Comparison of ENCODE assay signal across 19 cellular contexts in genomic region chr7:50788393-50788792, GRCh38. TPM values are rescaled to one million over a fixed set of nuclear protein-coding genes. Genes with fewer than 3 reads are reported as not detected.
DNase-seq lines count a peak whose midpoint lies in the region; ATAC-seq and TF ChIP-seq lines count a peak whose summit lies in the region.
"Had no signal": no experiment of that assay in that cellular context is flagged by ENCODE, and none has a peak within 500 bp of the region (broad histone marks: within the 10 kb centered on the region; RNA-seq: fewer than 3 reads in every experiment).

No MANE protein-coding gene starts in this region.

- H3K4me2 ChIP-seq in BLaER1 treated with 17β-estradiol and CSF1 and Interleukin-3, amounts not matched to agents 10 nM and 100 nM = peak overlapping the region in 9 of 11 experiments; percentile 2 to 43 (median 30); a peak in 8 of 22 replicates
- H3K4me2 ChIP-seq in mammary epithelial cell (ENCODE audit: insufficient read depth, low read depth, low read length) = no peak overlapping the region
- H3K4me2 ChIP-seq: GM23338 had no signal

- H3K4me1 Mint-ChIP-seq in endodermal cell (peaks cover 34% of the 10 kb centered on the region), neural crest cell (peaks cover 63% of the 10 kb centered on the region)

- intact Hi-C loops in left lung (cut with DNase I) (no loop called here), mammary epithelial cell (cut with micrococcal nuclease) (no loop called here), left ventricle myocardium superior (cut with micrococcal nuclease) (no loop called here)

- H3K27me3 Mint-ChIP-seq in endodermal cell (ENCODE audit: insufficient read depth) (peaks cover 29% of the 10 kb centered on the region), neural crest cell (ENCODE audit: low read depth) (no peaks in the 10 kb centered on the region)

- H3K9me3 Mint-ChIP-seq in endodermal cell (peaks cover 22% of the 10 kb centered on the region), neural crest cell (no peaks in the 10 kb centered on the region)

- peaks cover 27 to 43% (median 37%) of the 10 kb centered on the region in 10 experiments for H3K4me1 ChIP-seq in BLaER1 treated with 17β-estradiol and CSF1 and Interleukin-3, amounts not matched to agents 10 nM and 100 nM
- H3K4me1 ChIP-seq in endodermal cell (ENCODE audit: control insufficient read depth, insufficient read depth, low read length) (peaks cover 5% of the 10 kb centered on the region), left lung (peaks cover 4 to 31% of the 10 kb centered on the region in 2 donors), mammary epithelial cell (ENCODE audit: insufficient read depth, low read length) (no peaks in the 10 kb centered on the region)
- H3K4me1 ChIP-seq: BE2C had no signal

- peaks cover 16 to 48% (median 28%) of the 10 kb centered on the region in 11 experiments for H3K9me3 ChIP-seq in BLaER1 treated with 17β-estradiol and CSF1 and Interleukin-3, amounts not matched to agents 10 nM and 100 nM (replicated peaks in 1 of 11)
- peaks cover 14% of the 10 kb centered on the region for H3K9me3 ChIP-seq in endodermal cell (ENCODE audit: control insufficient read depth, low read length)
- no peaks in the 10 kb centered on the region for H3K9me3 ChIP-seq in left lung
- peaks cover 12% of the 10 kb centered on the region for H3K9me3 ChIP-seq in mammary epithelial cell (replicated peaks; ENCODE audit: insufficient read depth, low read length)
- H3K9me3 ChIP-seq: BE2C had no signal

- DNase-seq in DMS 273 (lab: John Stamatoyannopoulos, UW; ENCODE audit: unreplicated experiment) (peak; percentile 28), DMS 273 treated with DMSO at 0.1 percent for 48 hours (lab: John Stamatoyannopoulos, UW) (no peak), endodermal cell (no peak), neural crest cell (ENCODE audit: low read depth, low spot score) (no peak), left lung (no peak), mammary epithelial cell (no peak), left ventricle myocardium superior (no peak)
- DNase-seq: BE2C; C1 segment of cervical spinal cord; Calu3; CD4-positive, alpha-beta memory T cell; COR-L47; DND-41; H9; HFFc6 had no signal

- dilution Hi-C loops in mammary epithelial cell (cut with HindIII; ENCODE audit: low sequenced_read_pairs) = no loop called here

- no peaks in the 10 kb centered on the region for H3K27me3 ChIP-seq in BLaER1 treated with 17β-estradiol and CSF1 and Interleukin-3, amounts not matched to agents 10 nM and 100 nM
- no peaks in the 10 kb centered on the region for H3K27me3 ChIP-seq in endodermal cell (ENCODE audit: control insufficient read depth, insufficient read depth, low read length, poor library complexity, severe bottlenecking)
- H3K27me3 ChIP-seq in left lung = no peaks in the 10 kb centered on the region
- peaks cover 6% of the 10 kb centered on the region for H3K27me3 ChIP-seq in mammary epithelial cell (ENCODE audit: insufficient read depth, low read length)

- peaks cover 7 to 56% (median 39%) of the 10 kb centered on the region in 11 experiments; a peak in 21 of 22 replicates for H3K36me3 ChIP-seq in BLaER1 treated with 17β-estradiol and CSF1 and Interleukin-3, amounts not matched to agents 10 nM and 100 nM
- H3K36me3 ChIP-seq in endodermal cell (ENCODE audit: control insufficient read depth, insufficient read depth, low read length) = peaks cover 37% of the 10 kb centered on the region
- no peaks in the 10 kb centered on the region for H3K36me3 ChIP-seq in left lung
- H3K36me3 ChIP-seq in mammary epithelial cell (ENCODE audit: insufficient read depth, low read length) = no peaks in the 10 kb centered on the region
- H3K36me3 ChIP-seq: BE2C had no signal

- no peak overlapping the region for H3K27ac ChIP-seq in BLaER1 treated with 17β-estradiol and CSF1 and Interleukin-3, amounts not matched to agents 10 nM and 100 nM
- H3K27ac ChIP-seq in endodermal cell (ENCODE audit: low read depth, low read length) (no peak overlapping the region), left lung (no peak overlapping the region), mammary epithelial cell (ENCODE audit: insufficient read depth, low read depth, low read length) (no peak overlapping the region)
- H3K27ac ChIP-seq: 22Rv1 had no signal

- H3K9ac ChIP-seq in BLaER1 treated with 17β-estradiol and CSF1 and Interleukin-3, amounts not matched to agents 10 nM and 100 nM = no peak overlapping the region
- H3K9ac ChIP-seq in endodermal cell (ENCODE audit: extremely low read depth, low read length, poor library complexity, severe bottlenecking) (no peak overlapping the region), mammary epithelial cell (ENCODE audit: insufficient read depth, low read length) (no peak overlapping the region)

- no peak overlapping the region for H2AFZ ChIP-seq in mammary epithelial cell (ENCODE audit: low read depth, low read length)
- H2AFZ ChIP-seq: GM23338 had no signal

- H3K36me3 Mint-ChIP-seq in endodermal cell (ENCODE audit: low read depth) (peaks cover 32% of the 10 kb centered on the region), neural crest cell (ENCODE audit: low read depth) (peaks cover 22% of the 10 kb centered on the region)

- BruUV-seq in mammary epithelial cell (replicated peaks; lab: Mats Ljungman, UMichigan) = no TSS peak

- CTCF ChIA-PET in mammary epithelial cell (lab: Charles Lee; ENCODE audit: low non-redundant PET) = no interaction called here

- H3K4me3 ChIP-seq in BLaER1 treated with 17β-estradiol and CSF1 and Interleukin-3, amounts not matched to agents 10 nM and 100 nM = no peak overlapping the region; a peak in 1 of 20 replicates
- H3K4me3 ChIP-seq in endodermal cell (ENCODE audit: low read length) = peak overlapping the region; percentile 97
- H3K4me3 ChIP-seq in left lung = no peak overlapping the region
- no peak overlapping the region for H3K4me3 ChIP-seq in mammary epithelial cell (replicated peaks in 1 of 3; ENCODE audit: insufficient read depth in 1 of 3, low read depth in 2 of 3, low read length in 3 of 3)
- H3K4me3 ChIP-seq: GM23338 had no signal

- ATAC-seq in left lung (no peak), left ventricle myocardium superior (no peak)
- ATAC-seq: GM23338, HCT116 had no signal

- no peak overlapping the region for H3K4me3 Mint-ChIP-seq in endodermal cell
- H3K4me3 Mint-ChIP-seq in neural crest cell = peak overlapping the region; percentile 59
- H3K4me3 Mint-ChIP-seq: GM23338, H9, HFFc6 had no signal

- H3K27ac Mint-ChIP-seq in endodermal cell = no peak overlapping the region
- no peak overlapping the region for H3K27ac Mint-ChIP-seq in neural crest cell (ENCODE audit: unreplicated experiment)
- H3K27ac Mint-ChIP-seq: CD4-positive, alpha-beta memory T cell; GM23338; H9; HFFc6 had no signal

- TF ChIP-seq CTCF in endodermal cell (conservative IDR thresholded peaks at IDR 0.05) = no peak
- TF ChIP-seq CTCF in neural crest cell (conservative IDR thresholded peaks at IDR 0.05) = no peak
- TF ChIP-seq CTCF in left lung (IDR thresholded peaks at IDR 0.05) = no peak
- TF ChIP-seq CTCF in mammary epithelial cell (conservative IDR thresholded peaks at IDR 0.05 in 1 of 2, IDR thresholded peaks at IDR 0.05 in 1 of 2; ENCODE audit: extremely low read depth in 1 of 2, insufficient read depth in 1 of 2, low read depth in 1 of 2, low read length in 2 of 2) = no peak

- in situ Hi-C loops in mammary epithelial cell (cut with MboI; ENCODE audit: low sequenced_read_pairs in 2 of 2) = no loop called here

- H4K20me1 ChIP-seq in BLaER1 treated with 17β-estradiol and CSF1 and Interleukin-3, amounts not matched to agents 10 nM and 100 nM = peaks cover 53 to 96% (median 85%) of the 10 kb centered on the region in 11 experiments; a peak in 21 of 22 replicates
- peaks cover 2% of the 10 kb centered on the region for H4K20me1 ChIP-seq in mammary epithelial cell (ENCODE audit: insufficient read depth, low read length)

- 94 to 98% methylated on average over 3 to 5 of the region's 5 CpGs for WGBS in endodermal cell (ENCODE audit: insufficient coverage in 1 of 2, insufficient read length in 1 of 2), 2 experiments
- 72% methylated on average over 5 of the region's 5 CpGs for WGBS in mammary epithelial cell (ENCODE audit: low coverage, missing lambda C conversion rate)

- peaks cover 20% of the 10 kb centered on the region for H3K79me2 ChIP-seq in mammary epithelial cell (ENCODE audit: insufficient read depth, low read length)

RNA-seq across cellular contexts. Expression of gene GRB10, which starts 5.7 kb away (rescaled TPM):
- 10 to 100 TPM; 71.9 to 97.5 TPM for total RNA-seq in endodermal cell
- polyA plus RNA-seq in endodermal cell (2013, experiment 1 of 2) = 61.1 TPM
- polyA plus RNA-seq in endodermal cell (2013, experiment 2 of 2) = 56.3 TPM
- 86.0 and 93.0 TPM in 2 replicates for total RNA-seq in neural crest cell
- 10 to 100 TPM; 41.1 to 58.3 TPM for total RNA-seq in left lung
- total RNA-seq in mammary epithelial cell = 10 to 100 TPM; 28.4 to 48.7 TPM
- polyA plus RNA-seq in mammary epithelial cell = 3.3 TPM
- 10.9 TPM for polyA minus RNA-seq in mammary epithelial cell
- 25.4 TPM for total RNA-seq in left ventricle myocardium superior
